ENCODE assay signal across 20 cellular contexts in genomic region chr16:51821527-51821926, GRCh38.
DNase-seq lines count a peak whose midpoint lies in the region; ATAC-seq, FAIRE-seq and TF ChIP-seq lines count a peak whose summit lies in the region.
"Had no signal": no experiment of that assay in that cellular context is flagged by ENCODE, and none has a peak within 500 bp of the region (broad histone marks: within the 10 kb centered on the region; RNA-seq: fewer than 3 reads in every experiment).

No MANE protein-coding gene starts in this region.

- H2AFZ ChIP-seq in HepG2 (ENCODE audit: low read length) = no peak overlapping the region

- TF ChIP-seq EP300 in HepG2 (IDR thresholded peaks at IDR 0.05; ENCODE audit: low read depth in 2 of 2, low read length in 2 of 2) (no peak), HepG2 (CRISPR knock-in tag; IDR thresholded peaks at IDR 0.05; ENCODE audit: borderline replicate concordance) (no peak)

- H3K4me2 ChIP-seq in HepG2 (ENCODE audit: low read depth, low read length) = no peak overlapping the region
- H3K4me2 ChIP-seq: A549 had no signal

- no peak overlapping the region for H3K4me3 ChIP-seq in liver (ENCODE audit: low read depth in 1 of 3, low read length in 3 of 3)
- H3K4me3 ChIP-seq in HepG2 (replicated peaks in 1 of 3; ENCODE audit: insufficient read depth in 1 of 3, low read depth in 2 of 3, low read length in 3 of 3) = no peak overlapping the region
- H3K4me3 ChIP-seq: A549; BLaER1 treated with 17β-estradiol and CSF1 and Interleukin-3, amounts not matched to agents 10 nM and 100 nM had no signal

- H3K27me3 ChIP-seq in liver (ENCODE audit: control insufficient read depth in 4 of 4, insufficient read depth in 4 of 4, low read length in 3 of 4) (no peaks in the 10 kb centered on the region), HepG2 (ENCODE audit: control insufficient read depth in 1 of 2, insufficient read depth in 2 of 2, low read length in 2 of 2) (no peaks in the 10 kb centered on the region)
- H3K27me3 ChIP-seq: BLaER1 treated with 17β-estradiol and CSF1 and Interleukin-3, amounts not matched to agents 10 nM and 100 nM had no signal

- H3K27ac ChIP-seq in liver (ENCODE audit: low read depth in 1 of 2, low read length in 2 of 2) = no peak overlapping the region
- H3K27ac ChIP-seq in HepG2 (ENCODE audit: extremely low read length, insufficient read depth, low read length) = no peak overlapping the region
- H3K27ac ChIP-seq: 22Rv1; A549; BLaER1 treated with 17β-estradiol and CSF1 and Interleukin-3, amounts not matched to agents 10 nM and 100 nM; C4-2B had no signal

- ATAC-seq in HepG2 = no peak
- peak; percentile 75 for ATAC-seq in left lobe of liver
- ATAC-seq: A549; CD8-positive, alpha-beta T cell had no signal

- TF ChIP-seq POLR2A in HepG2 (IDR thresholded peaks at IDR 0.05; ENCODE audit: insufficient read depth in 1 of 2, low read depth in 2 of 2, low read length in 2 of 2) = no peak

- H3K9me3 ChIP-seq in liver (ENCODE audit: control insufficient read depth in 4 of 4, low read length in 3 of 4) = no peaks in the 10 kb centered on the region
- no peaks in the 10 kb centered on the region for H3K9me3 ChIP-seq in HepG2 (ENCODE audit: low read length)
- H3K9me3 ChIP-seq: A549; BLaER1 treated with 17β-estradiol and CSF1 and Interleukin-3, amounts not matched to agents 10 nM and 100 nM; Caco-2 had no signal

- no peaks in the 10 kb centered on the region for H4K20me1 ChIP-seq in HepG2 (ENCODE audit: insufficient read depth, low read length)
- H4K20me1 ChIP-seq: BLaER1 treated with 17β-estradiol and CSF1 and Interleukin-3, amounts not matched to agents 10 nM and 100 nM had no signal

- intact Hi-C loops in HepG2 (cut with micrococcal nuclease; ENCODE audit: unreplicated experiment) = no loop called here

- no peak for FAIRE-seq in HepG2 (lab: Jason Lieb, UNC)
- FAIRE-seq: A549, D721Med, G401.6, GM12891, GM19239 had no signal

- CTCF ChIA-PET in HepG2 (lab: Yijun Ruan, JAX; ENCODE audit: low intra/inter-chr PET ratio, low total read pairs) = no interaction called here

- H3K4me1 ChIP-seq in liver (ENCODE audit: control insufficient read depth in 4 of 4, insufficient read depth in 4 of 4, low read length in 3 of 4) = peaks cover 0 to 6% (median 1%) of the 10 kb centered on the region in 4 donors
- H3K4me1 ChIP-seq in HepG2 (ENCODE audit: insufficient read depth, low read length) = no peaks in the 10 kb centered on the region
- H3K4me1 ChIP-seq: A549, Caco-2 had no signal

- 30% methylated on average over 1 of the region's 1 CpG for WGBS in liver
- WGBS in HepG2 (ENCODE audit: low lambda C conversion rate) = 0% methylated on average over 1 of the region's 1 CpG

- no TSS peak for BruUV-seq in HepG2 (replicated peaks; lab: Mats Ljungman, UMichigan)

- TF ChIP-seq CTCF in liver (IDR thresholded peaks at IDR 0.05; ENCODE audit: low read depth, low read length, missing input control) = no peak
- no peak for TF ChIP-seq CTCF in HepG2 (CRISPR knock-in tag; IDR thresholded peaks at IDR 0.05)

- POLR2A ChIA-PET in HepG2 (lab: Yijun Ruan, JAX) = no interaction called here

- H3K9ac ChIP-seq in liver (ENCODE audit: low read depth in 1 of 2, low read length in 2 of 2) (no peak overlapping the region), HepG2 (ENCODE audit: insufficient read depth, low read depth, low read length) (no peak overlapping the region)
- H3K9ac ChIP-seq: BLaER1 treated with 17β-estradiol and CSF1 and Interleukin-3, amounts not matched to agents 10 nM and 100 nM had no signal

- no peaks in the 10 kb centered on the region for H3K36me3 ChIP-seq in liver (ENCODE audit: control insufficient read depth in 4 of 4, insufficient read depth in 3 of 4, low read depth in 1 of 4, low read length in 3 of 4)
- H3K36me3 ChIP-seq in HepG2 (replicated peaks in 1 of 2; ENCODE audit: control insufficient read depth in 1 of 2, insufficient read depth in 2 of 2, low read length in 2 of 2) = no peaks in the 10 kb centered on the region
- H3K36me3 ChIP-seq: BLaER1 treated with 17β-estradiol and CSF1 and Interleukin-3, amounts not matched to agents 10 nM and 100 nM had no signal

- in situ Hi-C loops in HepG2 (cut with HindIII; ENCODE audit: extremely low pct_ligation_motif_present, low pct_unique_long_range_greater_than_20kb) = no loop called here

- TF ChIP-seq RAD21 in liver (IDR thresholded peaks at IDR 0.05) (no peak), HepG2 (CRISPR knock-in tag; IDR thresholded peaks at IDR 0.05) (no peak)

- H3K79me2 ChIP-seq in HepG2 (ENCODE audit: insufficient read depth, low read length) = no peaks in the 10 kb centered on the region

- no peak for DNase-seq in HepG2 (ENCODE audit: low spot score)
- no peak for DNase-seq in left lobe of liver (ENCODE audit: low spot score)
- DNase-seq in foreskin melanocyte = no peak
- DNase-seq in NCI-H1436 treated with DMSO at 0.1 percent for 48 hours (lab: John Stamatoyannopoulos, UW) = no peak
- DNase-seq: AML-193; Caco-2; Calu3; CD4-positive, alpha-beta T cell; CD8-positive, alpha-beta T cell; DMS79 treated with DMSO at 0.1 percent for 48 hours; GF-D8 had no signal

TF ChIP-seq in liver, 16 proteins besides CTCF, POLR2A, EP300 and RAD21:
- TF ChIP-seq EGR1 (IDR thresholded peaks at IDR 0.05; ENCODE audit: low read depth in 2 of 2) = no peak
- TF ChIP-seq TAF1 (conservative IDR thresholded peaks at IDR 0.05) = no peak
- TF ChIP-seq YY1 (IDR thresholded peaks at IDR 0.05) = peak; percentile 63
- no peak for TF ChIP-seq NR2F2 (IDR thresholded peaks at IDR 0.05)
- peak; percentile 93 for TF ChIP-seq FOXA2 (IDR thresholded peaks at IDR 0.05)
- TF ChIP-seq HNF4G (IDR thresholded peaks at IDR 0.05) = no peak
- TF ChIP-seq HNF4A (conservative IDR thresholded peaks at IDR 0.05) = peak in 1 of 2 donors; percentile 52
- no peak for TF ChIP-seq JUND (IDR thresholded peaks at IDR 0.05)
- peak; percentile 94 for TF ChIP-seq FOXA1 (IDR thresholded peaks at IDR 0.05)

TF ChIP-seq in HepG2, 621 proteins besides CTCF, POLR2A, EP300 and RAD21 (continues in another document):
- no peak for TF ChIP-seq ZBTB40 (IDR thresholded peaks at IDR 0.05)
- TF ChIP-seq ZBTB40 (CRISPR knock-in tag; IDR thresholded peaks at IDR 0.05) = no peak
